ENCODE assay signal across 19 cellular contexts in genomic region chrX:20989361-20989760, GRCh38.
DNase-seq lines count a peak whose midpoint lies in the region; ATAC-seq, FAIRE-seq and TF ChIP-seq lines count a peak whose summit lies in the region.
"Had no signal": no experiment of that assay in that cellular context is flagged by ENCODE, and none has a peak within 500 bp of the region (broad histone marks: within the 10 kb centered on the region; RNA-seq: fewer than 3 reads in every experiment).

No MANE protein-coding gene starts in this region.

- H3K27ac ChIP-seq in pancreas (no peak overlapping the region), prostate gland (no peak overlapping the region)
- H3K27ac ChIP-seq: C4-2B had no signal

- intact Hi-C loops in pancreas (cut with DNase I) (no loop called here), prostate gland (cut with DNase I) (no loop called here)

- FAIRE-seq in bronchial epithelial cell (lab: Jason Lieb, UNC) (no peak), pancreas (lab: Jason Lieb, UNC) (no peak)
- FAIRE-seq: A204.1, GM12892, GM19239, H54, HepG2, HTR-8/SVneo had no signal

- TF ChIP-seq POLR2A in prostate gland (IDR thresholded peaks at IDR 0.05), result no peak

- WGBS in pancreas, 2 donors, result 77 to 91% methylated on average over 3 of the region's 3 CpGs
- WGBS in prostate gland, result 100% methylated on average over 3 of the region's 3 CpGs

- DNase-seq in ELR (ENCODE audit: low read depth) (peak; percentile 11), NCI-H226 (peak; percentile 16), bronchial epithelial cell (ENCODE audit: low read depth) (peak; percentile 20), fibroblast of pulmonary artery (ENCODE audit: low read depth) (peak; percentile 46), pancreas (no peak), pons (ENCODE audit: low spot score) (no peak), prostate gland (ENCODE audit: low spot score) (no peak)
- no peak for DNase-seq in activated naive CD4-positive, alpha-beta T cell treated with Interleukin-2 at 50 U/mL for 16 hours
- DNase-seq: BE2C; CD4-positive, alpha-beta memory T cell; DMS79; GDM1 had no signal

- TF ChIP-seq CTCF in bronchial epithelial cell (IDR thresholded peaks at IDR 0.05; ENCODE audit: insufficient read depth, low read length, severe bottlenecking) (no peak), fibroblast of pulmonary artery (IDR thresholded peaks at IDR 0.05; ENCODE audit: low read length, missing control alignments) (no peak), pancreas (IDR thresholded peaks at IDR 0.05) (no peak), prostate gland (IDR thresholded peaks at IDR 0.05) (no peak)

- no peaks in the 10 kb centered on the region for H3K9me3 ChIP-seq in pancreas
- H3K9me3 ChIP-seq in prostate gland, result no peaks in the 10 kb centered on the region
- H3K9me3 ChIP-seq: BE2C had no signal

- H3K4me1 ChIP-seq in pancreas (no peaks in the 10 kb centered on the region), prostate gland (replicated peaks) (no peaks in the 10 kb centered on the region)
- H3K4me1 ChIP-seq: BE2C had no signal

- H3K27me3 ChIP-seq in bronchial epithelial cell (ENCODE audit: control insufficient read depth, insufficient read depth, low read length), result no peaks in the 10 kb centered on the region
- no peaks in the 10 kb centered on the region for H3K27me3 ChIP-seq in pancreas
- no peaks in the 10 kb centered on the region for H3K27me3 ChIP-seq in prostate gland (replicated peaks; ENCODE audit: insufficient read depth)
- H3K27me3 ChIP-seq: BE2C had no signal

- no peak for ATAC-seq in pancreas
- ATAC-seq: HepG2 had no signal

- H3K4me3 ChIP-seq in bronchial epithelial cell (ENCODE audit: low read depth, low read length) (no peak overlapping the region), fibroblast of pulmonary artery (replicated peaks; ENCODE audit: low read depth, low read length) (no peak overlapping the region), pancreas (no peak overlapping the region), prostate gland (no peak overlapping the region)

- H3K36me3 ChIP-seq in bronchial epithelial cell (ENCODE audit: control insufficient read depth, insufficient read depth, low read length) (no peaks in the 10 kb centered on the region), pancreas (no peaks in the 10 kb centered on the region), prostate gland (no peaks in the 10 kb centered on the region)
- H3K36me3 ChIP-seq: BE2C had no signal

Comparison
In these comparisons a context has a peak if more than half of its experiments do, and no peak if none do; other contexts are left out.
1. DNase-seq: peak in ELR (single experiment), NCI-H226 (single experiment), bronchial epithelial cell (single experiment) and fibroblast of pulmonary artery (single experiment); none in pancreas (0 of 6), activated naive CD4-positive, alpha-beta T cell treated with Interleukin-2 at 50 U/mL for 16 hours (single experiment), pons (single experiment) and prostate gland (single experiment).